In the genomic region with DNA sequence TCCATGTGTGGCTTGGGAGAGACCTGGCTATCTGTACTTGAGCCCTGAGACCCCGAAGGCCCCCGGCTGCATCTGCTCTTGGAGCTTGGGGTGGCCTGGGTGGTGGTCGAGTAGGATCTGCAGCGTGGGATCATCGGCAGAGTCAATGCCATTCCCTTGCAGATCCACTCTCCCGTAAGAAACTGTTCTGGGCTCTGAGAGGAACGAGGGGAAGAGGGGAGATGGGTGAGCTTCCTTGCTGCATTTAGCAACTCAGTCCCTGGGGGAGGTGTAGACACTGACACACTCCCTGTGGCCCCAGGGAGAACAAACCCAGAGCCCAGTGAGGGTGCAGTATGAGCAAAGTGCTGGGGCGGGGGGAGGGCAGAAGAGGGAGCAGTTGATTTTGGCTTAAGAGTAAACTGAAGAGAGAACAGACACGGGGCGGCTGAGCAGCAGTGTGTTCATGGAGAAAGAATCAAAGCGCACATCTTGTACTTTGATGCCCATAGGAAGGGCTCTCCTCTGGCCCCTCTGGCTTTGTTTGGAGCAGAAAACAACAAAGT, we compare ENCODE assay signal across 1 cellular context.
TF ChIP-seq lines count a peak whose summit lies in the region.

No MANE protein-coding gene starts in this region.

TF ChIP-seq in HepG2, 621 proteins besides CTCF, POLR2A, EP300 and RAD21 (continued from another document and continues in another):
- TF ChIP-seq, protein P1, sequence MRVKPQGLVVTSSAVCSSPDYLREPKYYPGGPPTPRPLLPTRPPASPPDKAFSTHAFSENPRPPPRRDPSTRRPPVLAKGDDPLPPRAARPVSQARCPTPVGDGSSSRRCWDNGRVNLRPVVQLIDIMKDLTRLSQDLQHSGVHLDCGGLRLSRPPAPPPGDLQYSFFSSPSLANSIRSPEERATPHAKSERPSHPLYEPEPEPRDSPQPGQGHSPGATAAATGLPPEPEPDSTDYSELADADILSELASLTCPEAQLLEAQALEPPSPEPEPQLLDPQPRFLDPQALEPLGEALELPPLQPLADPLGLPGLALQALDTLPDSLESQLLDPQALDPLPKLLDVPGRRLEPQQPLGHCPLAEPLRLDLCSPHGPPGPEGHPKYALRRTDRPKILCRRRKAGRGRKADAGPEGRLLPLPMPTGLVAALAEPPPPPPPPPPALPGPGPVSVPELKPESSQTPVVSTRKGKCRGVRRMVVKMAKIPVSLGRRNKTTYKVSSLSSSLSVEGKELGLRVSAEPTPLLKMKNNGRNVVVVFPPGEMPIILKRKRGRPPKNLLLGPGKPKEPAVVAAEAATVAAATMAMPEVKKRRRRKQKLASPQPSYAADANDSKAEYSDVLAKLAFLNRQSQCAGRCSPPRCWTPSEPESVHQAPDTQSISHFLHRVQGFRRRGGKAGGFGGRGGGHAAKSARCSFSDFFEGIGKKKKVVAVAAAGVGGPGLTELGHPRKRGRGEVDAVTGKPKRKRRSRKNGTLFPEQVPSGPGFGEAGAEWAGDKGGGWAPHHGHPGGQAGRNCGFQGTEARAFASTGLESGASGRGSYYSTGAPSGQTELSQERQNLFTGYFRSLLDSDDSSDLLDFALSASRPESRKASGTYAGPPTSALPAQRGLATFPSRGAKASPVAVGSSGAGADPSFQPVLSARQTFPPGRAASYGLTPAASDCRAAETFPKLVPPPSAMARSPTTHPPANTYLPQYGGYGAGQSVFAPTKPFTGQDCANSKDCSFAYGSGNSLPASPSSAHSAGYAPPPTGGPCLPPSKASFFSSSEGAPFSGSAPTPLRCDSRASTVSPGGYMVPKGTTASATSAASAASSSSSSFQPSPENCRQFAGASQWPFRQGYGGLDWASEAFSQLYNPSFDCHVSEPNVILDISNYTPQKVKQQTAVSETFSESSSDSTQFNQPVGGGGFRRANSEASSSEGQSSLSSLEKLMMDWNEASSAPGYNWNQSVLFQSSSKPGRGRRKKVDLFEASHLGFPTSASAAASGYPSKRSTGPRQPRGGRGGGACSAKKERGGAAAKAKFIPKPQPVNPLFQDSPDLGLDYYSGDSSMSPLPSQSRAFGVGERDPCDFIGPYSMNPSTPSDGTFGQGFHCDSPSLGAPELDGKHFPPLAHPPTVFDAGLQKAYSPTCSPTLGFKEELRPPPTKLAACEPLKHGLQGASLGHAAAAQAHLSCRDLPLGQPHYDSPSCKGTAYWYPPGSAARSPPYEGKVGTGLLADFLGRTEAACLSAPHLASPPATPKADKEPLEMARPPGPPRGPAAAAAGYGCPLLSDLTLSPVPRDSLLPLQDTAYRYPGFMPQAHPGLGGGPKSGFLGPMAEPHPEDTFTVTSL (CRISPR knock-in tag; IDR thresholded peaks at IDR 0.05; ENCODE audit: borderline replicate concordance): 0 out of 2 replicates have a peak, but pooled peaks have one; percentile 13
- no peak for TF ChIP-seq PAF1 (CRISPR knock-in tag; IDR thresholded peaks at IDR 0.05)
- no peak for TF ChIP-seq RARA (CRISPR knock-in tag; IDR thresholded peaks at IDR 0.05)
- TF ChIP-seq ZNF230 (CRISPR knock-in tag; IDR thresholded peaks at IDR 0.05): peak; percentile 69; the same call in 1 of the 2 replicates
- TF ChIP-seq ZMYM4 (CRISPR knock-in tag; IDR thresholded peaks at IDR 0.05): no peak
- TF ChIP-seq KAT7 (CRISPR knock-in tag; IDR thresholded peaks at IDR 0.05; ENCODE audit: borderline replicate concordance): 0 out of 2 replicates have a peak, but pooled peaks have one; percentile 40
- TF ChIP-seq, protein P2, sequence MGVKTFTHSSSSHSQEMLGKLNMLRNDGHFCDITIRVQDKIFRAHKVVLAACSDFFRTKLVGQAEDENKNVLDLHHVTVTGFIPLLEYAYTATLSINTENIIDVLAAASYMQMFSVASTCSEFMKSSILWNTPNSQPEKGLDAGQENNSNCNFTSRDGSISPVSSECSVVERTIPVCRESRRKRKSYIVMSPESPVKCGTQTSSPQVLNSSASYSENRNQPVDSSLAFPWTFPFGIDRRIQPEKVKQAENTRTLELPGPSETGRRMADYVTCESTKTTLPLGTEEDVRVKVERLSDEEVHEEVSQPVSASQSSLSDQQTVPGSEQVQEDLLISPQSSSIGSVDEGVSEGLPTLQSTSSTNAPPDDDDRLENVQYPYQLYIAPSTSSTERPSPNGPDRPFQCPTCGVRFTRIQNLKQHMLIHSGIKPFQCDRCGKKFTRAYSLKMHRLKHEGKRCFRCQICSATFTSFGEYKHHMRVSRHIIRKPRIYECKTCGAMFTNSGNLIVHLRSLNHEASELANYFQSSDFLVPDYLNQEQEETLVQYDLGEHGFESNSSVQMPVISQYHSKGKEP (CRISPR knock-in tag; IDR thresholded peaks at IDR 0.05): no peak
- TF ChIP-seq TCF7L2 (IDR thresholded peaks at IDR 0.05; ENCODE audit: low read depth, low read length): no peak
- TF ChIP-seq, protein P3, sequence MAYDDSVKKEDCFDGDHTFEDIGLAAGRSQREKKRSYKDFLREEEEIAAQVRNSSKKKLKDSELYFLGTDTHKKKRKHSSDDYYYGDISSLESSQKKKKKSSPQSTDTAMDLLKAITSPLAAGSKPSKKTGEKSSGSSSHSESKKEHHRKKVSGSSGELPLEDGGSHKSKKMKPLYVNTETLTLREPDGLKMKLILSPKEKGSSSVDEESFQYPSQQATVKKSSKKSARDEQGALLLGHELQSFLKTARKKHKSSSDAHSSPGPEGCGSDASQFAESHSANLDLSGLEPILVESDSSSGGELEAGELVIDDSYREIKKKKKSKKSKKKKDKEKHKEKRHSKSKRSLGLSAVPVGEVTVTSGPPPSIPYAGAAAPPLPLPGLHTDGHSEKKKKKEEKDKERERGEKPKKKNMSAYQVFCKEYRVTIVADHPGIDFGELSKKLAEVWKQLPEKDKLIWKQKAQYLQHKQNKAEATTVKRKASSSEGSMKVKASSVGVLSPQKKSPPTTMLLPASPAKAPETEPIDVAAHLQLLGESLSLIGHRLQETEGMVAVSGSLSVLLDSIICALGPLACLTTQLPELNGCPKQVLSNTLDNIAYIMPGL (CRISPR knock-in tag; IDR thresholded peaks at IDR 0.05; ENCODE audit: borderline replicate concordance in 1 of 2, low read depth in 1 of 2): peak in 1 of 2 experiments; percentile 16; a peak in 1 of 4 replicates
- no peak for TF ChIP-seq ZNF652 (CRISPR knock-in tag; IDR thresholded peaks at IDR 0.05; ENCODE audit: borderline replicate concordance, low read depth)
- TF ChIP-seq, protein P4, sequence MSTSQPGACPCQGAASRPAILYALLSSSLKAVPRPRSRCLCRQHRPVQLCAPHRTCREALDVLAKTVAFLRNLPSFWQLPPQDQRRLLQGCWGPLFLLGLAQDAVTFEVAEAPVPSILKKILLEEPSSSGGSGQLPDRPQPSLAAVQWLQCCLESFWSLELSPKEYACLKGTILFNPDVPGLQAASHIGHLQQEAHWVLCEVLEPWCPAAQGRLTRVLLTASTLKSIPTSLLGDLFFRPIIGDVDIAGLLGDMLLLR (CRISPR knock-in tag; IDR thresholded peaks at IDR 0.05): 0 out of 2 replicates have a peak, but pooled peaks have one; percentile 24
- no peak for TF ChIP-seq KLF15 (CRISPR knock-in tag; IDR thresholded peaks at IDR 0.05; ENCODE audit: borderline replicate concordance)
- TF ChIP-seq, protein P5, sequence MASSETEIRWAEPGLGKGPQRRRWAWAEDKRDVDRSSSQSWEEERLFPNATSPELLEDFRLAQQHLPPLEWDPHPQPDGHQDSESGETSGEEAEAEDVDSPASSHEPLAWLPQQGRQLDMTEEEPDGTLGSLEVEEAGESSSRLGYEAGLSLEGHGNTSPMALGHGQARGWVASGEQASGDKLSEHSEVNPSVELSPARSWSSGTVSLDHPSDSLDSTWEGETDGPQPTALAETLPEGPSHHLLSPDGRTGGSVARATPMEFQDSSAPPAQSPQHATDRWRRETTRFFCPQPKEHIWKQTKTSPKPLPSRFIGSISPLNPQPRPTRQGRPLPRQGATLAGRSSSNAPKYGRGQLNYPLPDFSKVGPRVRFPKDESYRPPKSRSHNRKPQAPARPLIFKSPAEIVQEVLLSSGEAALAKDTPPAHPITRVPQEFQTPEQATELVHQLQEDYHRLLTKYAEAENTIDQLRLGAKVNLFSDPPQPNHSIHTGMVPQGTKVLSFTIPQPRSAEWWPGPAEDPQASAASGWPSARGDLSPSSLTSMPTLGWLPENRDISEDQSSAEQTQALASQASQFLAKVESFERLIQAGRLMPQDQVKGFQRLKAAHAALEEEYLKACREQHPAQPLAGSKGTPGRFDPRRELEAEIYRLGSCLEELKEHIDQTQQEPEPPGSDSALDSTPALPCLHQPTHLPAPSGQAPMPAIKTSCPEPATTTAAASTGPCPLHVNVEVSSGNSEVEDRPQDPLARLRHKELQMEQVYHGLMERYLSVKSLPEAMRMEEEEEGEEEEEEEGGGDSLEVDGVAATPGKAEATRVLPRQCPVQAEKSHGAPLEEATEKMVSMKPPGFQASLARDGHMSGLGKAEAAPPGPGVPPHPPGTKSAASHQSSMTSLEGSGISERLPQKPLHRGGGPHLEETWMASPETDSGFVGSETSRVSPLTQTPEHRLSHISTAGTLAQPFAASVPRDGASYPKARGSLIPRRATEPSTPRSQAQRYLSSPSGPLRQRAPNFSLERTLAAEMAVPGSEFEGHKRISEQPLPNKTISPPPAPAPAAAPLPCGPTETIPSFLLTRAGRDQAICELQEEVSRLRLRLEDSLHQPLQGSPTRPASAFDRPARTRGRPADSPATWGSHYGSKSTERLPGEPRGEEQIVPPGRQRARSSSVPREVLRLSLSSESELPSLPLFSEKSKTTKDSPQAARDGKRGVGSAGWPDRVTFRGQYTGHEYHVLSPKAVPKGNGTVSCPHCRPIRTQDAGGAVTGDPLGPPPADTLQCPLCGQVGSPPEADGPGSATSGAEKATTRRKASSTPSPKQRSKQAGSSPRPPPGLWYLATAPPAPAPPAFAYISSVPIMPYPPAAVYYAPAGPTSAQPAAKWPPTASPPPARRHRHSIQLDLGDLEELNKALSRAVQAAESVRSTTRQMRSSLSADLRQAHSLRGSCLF (CRISPR knock-in tag; IDR thresholded peaks at IDR 0.05; ENCODE audit: borderline replicate concordance): no peak
- TF ChIP-seq, protein P6, sequence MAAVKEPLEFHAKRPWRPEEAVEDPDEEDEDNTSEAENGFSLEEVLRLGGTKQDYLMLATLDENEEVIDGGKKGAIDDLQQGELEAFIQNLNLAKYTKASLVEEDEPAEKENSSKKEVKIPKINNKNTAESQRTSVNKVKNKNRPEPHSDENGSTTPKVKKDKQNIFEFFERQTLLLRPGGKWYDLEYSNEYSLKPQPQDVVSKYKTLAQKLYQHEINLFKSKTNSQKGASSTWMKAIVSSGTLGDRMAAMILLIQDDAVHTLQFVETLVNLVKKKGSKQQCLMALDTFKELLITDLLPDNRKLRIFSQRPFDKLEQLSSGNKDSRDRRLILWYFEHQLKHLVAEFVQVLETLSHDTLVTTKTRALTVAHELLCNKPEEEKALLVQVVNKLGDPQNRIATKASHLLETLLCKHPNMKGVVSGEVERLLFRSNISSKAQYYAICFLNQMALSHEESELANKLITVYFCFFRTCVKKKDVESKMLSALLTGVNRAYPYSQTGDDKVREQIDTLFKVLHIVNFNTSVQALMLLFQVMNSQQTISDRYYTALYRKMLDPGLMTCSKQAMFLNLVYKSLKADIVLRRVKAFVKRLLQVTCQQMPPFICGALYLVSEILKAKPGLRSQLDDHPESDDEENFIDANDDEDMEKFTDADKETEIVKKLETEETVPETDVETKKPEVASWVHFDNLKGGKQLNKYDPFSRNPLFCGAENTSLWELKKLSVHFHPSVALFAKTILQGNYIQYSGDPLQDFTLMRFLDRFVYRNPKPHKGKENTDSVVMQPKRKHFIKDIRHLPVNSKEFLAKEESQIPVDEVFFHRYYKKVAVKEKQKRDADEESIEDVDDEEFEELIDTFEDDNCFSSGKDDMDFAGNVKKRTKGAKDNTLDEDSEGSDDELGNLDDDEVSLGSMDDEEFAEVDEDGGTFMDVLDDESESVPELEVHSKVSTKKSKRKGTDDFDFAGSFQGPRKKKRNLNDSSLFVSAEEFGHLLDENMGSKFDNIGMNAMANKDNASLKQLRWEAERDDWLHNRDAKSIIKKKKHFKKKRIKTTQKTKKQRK (IDR thresholded peaks at IDR 0.05; ENCODE audit: low read length): no peak
- no peak for TF ChIP-seq ZNF510 (CRISPR knock-in tag; IDR thresholded peaks at IDR 0.05; ENCODE audit: low read depth)
- no peak for TF ChIP-seq RAD51 (IDR thresholded peaks at IDR 0.05; ENCODE audit: borderline replicate concordance)
- TF ChIP-seq ZFAT (CRISPR knock-in tag; conservative IDR thresholded peaks at IDR 0.05): no peak
- TF ChIP-seq FOXC1 (CRISPR knock-in tag; IDR thresholded peaks at IDR 0.05; ENCODE audit: borderline replicate concordance): no peak
- TF ChIP-seq, protein P7, sequence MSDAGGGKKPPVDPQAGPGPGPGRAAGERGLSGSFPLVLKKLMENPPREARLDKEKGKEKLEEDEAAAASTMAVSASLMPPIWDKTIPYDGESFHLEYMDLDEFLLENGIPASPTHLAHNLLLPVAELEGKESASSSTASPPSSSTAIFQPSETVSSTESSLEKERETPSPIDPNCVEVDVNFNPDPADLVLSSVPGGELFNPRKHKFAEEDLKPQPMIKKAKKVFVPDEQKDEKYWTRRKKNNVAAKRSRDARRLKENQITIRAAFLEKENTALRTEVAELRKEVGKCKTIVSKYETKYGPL (CRISPR knock-in tag; IDR thresholded peaks at IDR 0.05): no peak
- no peak for TF ChIP-seq FOXK1 (CRISPR knock-in tag; IDR thresholded peaks at IDR 0.05; ENCODE audit: borderline replicate concordance, low read depth)
- no peak for TF ChIP-seq ZNF788 (CRISPR knock-in tag; IDR thresholded peaks at IDR 0.05; ENCODE audit: borderline replicate concordance)
- TF ChIP-seq MTA1 (CRISPR knock-in tag; IDR thresholded peaks at IDR 0.05; ENCODE audit: borderline replicate concordance): no peak
- no peak for TF ChIP-seq SIX4 (CRISPR knock-in tag; IDR thresholded peaks at IDR 0.05)
- TF ChIP-seq NONO (IDR thresholded peaks at IDR 0.05): no peak
- no peak for TF ChIP-seq NONO (CRISPR knock-in tag; conservative IDR thresholded peaks at IDR 0.05)
- no peak for TF ChIP-seq THAP11 (CRISPR knock-in tag; IDR thresholded peaks at IDR 0.05)
- TF ChIP-seq, protein P8, sequence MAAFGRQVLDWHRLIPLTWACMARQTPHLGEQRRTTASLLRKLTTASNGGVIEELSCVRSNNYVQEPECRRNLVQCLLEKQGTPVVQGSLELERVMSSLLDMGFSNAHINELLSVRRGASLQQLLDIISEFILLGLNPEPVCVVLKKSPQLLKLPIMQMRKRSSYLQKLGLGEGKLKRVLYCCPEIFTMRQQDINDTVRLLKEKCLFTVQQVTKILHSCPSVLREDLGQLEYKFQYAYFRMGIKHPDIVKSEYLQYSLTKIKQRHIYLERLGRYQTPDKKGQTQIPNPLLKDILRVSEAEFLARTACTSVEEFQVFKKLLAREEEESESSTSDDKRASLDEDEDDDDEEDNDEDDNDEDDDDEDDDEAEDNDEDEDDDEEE (CRISPR knock-in tag; IDR thresholded peaks at IDR 0.05): no peak
- no peak for TF ChIP-seq SRSF9 (IDR thresholded peaks at IDR 0.05; ENCODE audit: borderline replicate concordance, insufficient read depth, low read depth, low read length, poor library complexity, severe bottlenecking)
- TF ChIP-seq CC2D1A (CRISPR knock-in tag; IDR thresholded peaks at IDR 0.05): no peak
- 0 out of 2 replicates have a peak, but pooled peaks have one; percentile 16 for TF ChIP-seq ZFP1 (CRISPR knock-in tag; IDR thresholded peaks at IDR 0.05)
- TF ChIP-seq RORA (CRISPR knock-in tag; IDR thresholded peaks at IDR 0.05): no peak
- TF ChIP-seq, protein P9, sequence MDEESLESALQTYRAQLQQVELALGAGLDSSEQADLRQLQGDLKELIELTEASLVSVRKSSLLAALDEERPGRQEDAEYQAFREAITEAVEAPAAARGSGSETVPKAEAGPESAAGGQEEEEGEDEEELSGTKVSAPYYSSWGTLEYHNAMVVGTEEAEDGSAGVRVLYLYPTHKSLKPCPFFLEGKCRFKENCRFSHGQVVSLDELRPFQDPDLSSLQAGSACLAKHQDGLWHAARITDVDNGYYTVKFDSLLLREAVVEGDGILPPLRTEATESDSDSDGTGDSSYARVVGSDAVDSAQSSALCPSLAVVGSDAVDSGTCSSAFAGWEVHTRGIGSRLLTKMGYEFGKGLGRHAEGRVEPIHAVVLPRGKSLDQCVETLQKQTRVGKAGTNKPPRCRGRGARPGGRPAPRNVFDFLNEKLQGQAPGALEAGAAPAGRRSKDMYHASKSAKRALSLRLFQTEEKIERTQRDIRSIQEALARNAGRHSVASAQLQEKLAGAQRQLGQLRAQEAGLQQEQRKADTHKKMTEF (CRISPR knock-in tag; IDR thresholded peaks at IDR 0.05): no peak
- TF ChIP-seq POLR2AphosphoS2 (IDR thresholded peaks at IDR 0.05; ENCODE audit: low read depth, low read length): no peak
